ENCODE assay signal across 1 cellular context in genomic region chr6:14796974-14797762, GRCh38.
TF ChIP-seq lines count a peak whose summit lies in the region.

No MANE protein-coding gene starts in this region.

TF ChIP-seq in HEK293, 187 proteins besides CTCF, POLR2A, EP300 and RAD21 (continued from another document):
- TF ChIP-seq ZNF214 (tag by site-specific recombination; IDR thresholded peaks at IDR 0.05; ENCODE audit: borderline replicate concordance), result no peak
- TF ChIP-seq ZIC2 (tag by site-specific recombination; IDR thresholded peaks at IDR 0.05), result peak; percentile 15; the same call in 1 of the 2 replicates
- TF ChIP-seq ZNF561 (tag by site-specific recombination; IDR thresholded peaks at IDR 0.05; ENCODE audit: borderline replicate concordance), result 0 out of 2 replicates have a peak, but pooled peaks have one; percentile 32
- TF ChIP-seq ZNF335 (tag by site-specific recombination; conservative IDR thresholded peaks at IDR 0.05), result peak; percentile 36
- TF ChIP-seq ZNF518A (tag by site-specific recombination; conservative IDR thresholded peaks at IDR 0.05; ENCODE audit: low read depth), result peak; percentile 41; the same call in 1 of the 2 replicates
- no peak for TF ChIP-seq ZBTB26 (tag by site-specific recombination; optimal IDR thresholded peaks at IDR 0.05)
- TF ChIP-seq BCL11B (tag by site-specific recombination; IDR thresholded peaks at IDR 0.05; ENCODE audit: low read depth), result no peak
- no peak for TF ChIP-seq PRDM10 (tag by site-specific recombination; IDR thresholded peaks at IDR 0.05)
- TF ChIP-seq ZNF449 (tag by site-specific recombination; IDR thresholded peaks at IDR 0.05), result peak; percentile 11; the same call in 1 of the 2 replicates
- TF ChIP-seq YY2 (tag by site-specific recombination; IDR thresholded peaks at IDR 0.05), result no peak
- 0 out of 2 replicates have a peak, but pooled peaks have one; percentile 12 for TF ChIP-seq ZNF558 (tag by site-specific recombination; IDR thresholded peaks at IDR 0.05)
- TF ChIP-seq ZBTB17 (tag by site-specific recombination; IDR thresholded peaks at IDR 0.05), result peak; percentile 61; the same call in 1 of the 2 replicates
- TF ChIP-seq PATZ1 (tag by site-specific recombination; IDR thresholded peaks at IDR 0.05), result peak; percentile 46; the same call in 1 of the 2 replicates
- TF ChIP-seq ZNF148 (tag by site-specific recombination; IDR thresholded peaks at IDR 0.05; ENCODE audit: borderline replicate concordance), result no peak
- no peak for TF ChIP-seq ZNF629 (tag by site-specific recombination; IDR thresholded peaks at IDR 0.05)
- TF ChIP-seq KLF8 (tag by site-specific recombination; IDR thresholded peaks at IDR 0.05), result no peak
- peak; percentile 34; the same call in 1 of the 2 replicates for TF ChIP-seq IKZF3 (tag by site-specific recombination; IDR thresholded peaks at IDR 0.05)
- peak; percentile 51; the same call in 1 of the 2 replicates for TF ChIP-seq ZSCAN30 (tag by site-specific recombination; IDR thresholded peaks at IDR 0.05)
